15 cellular contexts compared by ENCODE assay signal in genomic region chr3:101171797-101172196, GRCh38.
DNase-seq lines count a peak whose midpoint lies in the region; ATAC-seq lines count a peak whose summit lies in the region.
"Had no signal": no experiment of that assay in that cellular context is flagged by ENCODE, and none has a peak within 500 bp of the region (broad histone marks: within the 10 kb centered on the region; RNA-seq: fewer than 3 reads in every experiment).

No MANE protein-coding gene starts in this region.

- no peaks in the 10 kb centered on the region for H3K36me3 Mint-ChIP-seq in stimulated activated effector memory CD8-positive, alpha-beta T cell treated with anti-CD3 and anti-CD28 coated beads, Interleukin-12 subunit alpha, Interleukin-12 subunit beta, amount 100 ng/mL, for 72 hours

- no peak overlapping the region for H3K27ac Mint-ChIP-seq in stimulated activated effector memory CD8-positive, alpha-beta T cell treated with anti-CD3 and anti-CD28 coated beads, Interleukin-12 subunit alpha, Interleukin-12 subunit beta, amount 100 ng/mL, for 72 hours

- ATAC-seq in stimulated activated effector memory CD8-positive, alpha-beta T cell treated with anti-CD3 and anti-CD28 coated beads, Interleukin-12 subunit alpha, Interleukin-12 subunit beta, amount 100 ng/mL, for 72 hours: peak; percentile 61
- ATAC-seq in GM21528 (IDR thresholded peaks at IDR 0.05; ENCODE audit: low FRiP score, unreplicated experiment): no peak
- ATAC-seq: K562 had no signal

- DNase-seq in activated T-cell treated with anti-CD3 and anti-CD28 coated beads for 48 hours (ENCODE audit: low read depth) (peak; percentile 15), activated T-cell treated with anti-CD3 and anti-CD28 coated beads for 4 hours (no peak), NCI-H524 treated with DMSO at 0.1 percent for 48 hours (lab: John Stamatoyannopoulos, UW) (peak; percentile 21), NCI-H146 treated with DMSO at 0.1 percent for 48 hours (lab: John Stamatoyannopoulos, UW; ENCODE audit: unreplicated experiment) (no peak)
- peak; percentile 25 to 27 for DNase-seq in activated T-cell treated with anti-CD3 and anti-CD28 coated beads, Interleukin-2, amount 50 U/mL, for 48 hours
- no peak for DNase-seq in stimulated activated effector memory CD8-positive, alpha-beta T cell treated with anti-CD3 and anti-CD28 coated beads, Interleukin-12 subunit alpha, Interleukin-12 subunit beta, amount 100 ng/mL, for 72 hours (ENCODE audit: low spot score in 2 of 2)
- DNase-seq: ACHN, AML-193, COR-L47, GF-D8, GOT3, NCI-H187 treated with DMSO at 0.1 percent for 48 hours, NCI-H774 had no signal

- H3K4me3 Mint-ChIP-seq in stimulated activated effector memory CD8-positive, alpha-beta T cell treated with anti-CD3 and anti-CD28 coated beads, Interleukin-12 subunit alpha, Interleukin-12 subunit beta, amount 100 ng/mL, for 72 hours: no peak overlapping the region

- no peaks in the 10 kb centered on the region for H3K9me3 Mint-ChIP-seq in stimulated activated effector memory CD8-positive, alpha-beta T cell treated with anti-CD3 and anti-CD28 coated beads, Interleukin-12 subunit alpha, Interleukin-12 subunit beta, amount 100 ng/mL, for 72 hours

- no peaks in the 10 kb centered on the region for H3K4me1 Mint-ChIP-seq in stimulated activated effector memory CD8-positive, alpha-beta T cell treated with anti-CD3 and anti-CD28 coated beads, Interleukin-12 subunit alpha, Interleukin-12 subunit beta, amount 100 ng/mL, for 72 hours

Comparison
In these comparisons a context has a peak if more than half of its experiments do, and no peak if none do; other contexts are left out.
1. DNase-seq: peak in activated T-cell treated with anti-CD3 and anti-CD28 coated beads for 48 hours (single experiment), NCI-H524 treated with DMSO at 0.1 percent for 48 hours (single experiment) and activated T-cell treated with anti-CD3 and anti-CD28 coated beads, Interleukin-2, amount 50 U/mL, for 48 hours (2 of 2); none in activated T-cell treated with anti-CD3 and anti-CD28 coated beads for 4 hours (single experiment), stimulated activated effector memory CD8-positive, alpha-beta T cell treated with anti-CD3 and anti-CD28 coated beads, Interleukin-12 subunit alpha, Interleukin-12 subunit beta, amount 100 ng/mL, for 72 hours (0 of 2) and NCI-H146 treated with DMSO at 0.1 percent for 48 hours (single experiment).